ENCODE assay signal across 2 cellular contexts in genomic region chr7:148993193-148993592, GRCh38.
TF ChIP-seq lines count a peak whose summit lies in the region.

No MANE protein-coding gene starts in this region.

TF ChIP-seq in K562, 482 proteins besides CTCF, POLR2A, EP300 and RAD21:
- TF ChIP-seq FOXA3 (CRISPR knock-in tag; conservative IDR thresholded peaks at IDR 0.05 in 1 of 2, IDR thresholded peaks at IDR 0.05 in 1 of 2) (no peak), TEAD1 (CRISPR knock-in tag; IDR thresholded peaks at IDR 0.05) (no peak), E2F3 (CRISPR knock-in tag; IDR thresholded peaks at IDR 0.05) (no peak), ZNF253 (CRISPR knock-in tag; conservative IDR thresholded peaks at IDR 0.05) (no peak), ARID4B (CRISPR knock-in tag; IDR thresholded peaks at IDR 0.05) (no peak)

TF ChIP-seq in HepG2, 621 proteins besides CTCF, POLR2A, EP300 and RAD21:
- TF ChIP-seq HNF4A (CRISPR knock-in tag; IDR thresholded peaks at IDR 0.05) (peak; percentile 73), ARID5B (CRISPR knock-in tag; IDR thresholded peaks at IDR 0.05) (0 out of 2 replicates have a peak, but pooled peaks have one; percentile 7), MYC (CRISPR knock-in tag; IDR thresholded peaks at IDR 0.05; ENCODE audit: borderline replicate concordance) (peak; percentile 50; the same call in 1 of the 2 replicates), GATAD2A (CRISPR knock-in tag; IDR thresholded peaks at IDR 0.05) (0 out of 2 replicates have a peak, but pooled peaks have one; percentile 13), IRF9 (CRISPR knock-in tag; IDR thresholded peaks at IDR 0.05; ENCODE audit: borderline replicate concordance) (no peak), HOMEZ (CRISPR knock-in tag; IDR thresholded peaks at IDR 0.05; ENCODE audit: low read depth) (no peak), ZNF782 (CRISPR knock-in tag; IDR thresholded peaks at IDR 0.05; ENCODE audit: borderline replicate concordance) (no peak), SALL1 (CRISPR knock-in tag; IDR thresholded peaks at IDR 0.05) (peak; percentile 55; the same call in 1 of the 2 replicates), KLF11 (CRISPR knock-in tag; IDR thresholded peaks at IDR 0.05) (no peak), MAX (IDR thresholded peaks at IDR 0.05) (peak; percentile 42; the same call in 1 of the 2 replicates), ZNF496 (CRISPR knock-in tag; IDR thresholded peaks at IDR 0.05; ENCODE audit: insufficient replicate concordance) (no peak), ZNF605 (CRISPR knock-in tag; IDR thresholded peaks at IDR 0.05) (no peak), ZNF687 (CRISPR knock-in tag; IDR thresholded peaks at IDR 0.05) (peak; percentile 62)
